ENCODE assay signal across 31 cellular contexts in genomic region chr13:74850893-74851292, GRCh38.
"Had no signal": no experiment of that assay in that cellular context is flagged by ENCODE, and none has a peak within 500 bp of the region (broad histone marks: within the 10 kb centered on the region; RNA-seq: fewer than 3 reads in every experiment).

No MANE protein-coding gene starts in this region.

- H3K4me2 ChIP-seq: PC-9 had no signal

- H3K27me3 ChIP-seq: SJCRH30 had no signal

- H3K4me1 ChIP-seq: SJCRH30 had no signal

- H3K36me3 Mint-ChIP-seq: T-cell had no signal

- H3K27ac Mint-ChIP-seq: T-cell had no signal

- H3K9me3 ChIP-seq: SJCRH30 had no signal

- ATAC-seq: Panc1, Right ventricle myocardium inferior, SK-N-SH treated with all-trans-retinoic acid at 6 μM for 48 hours, T-cell had no signal

- DNase-seq: Karpas-422, MM.1S, MV-4-11, NCI-H1092, NCI-H1105, NCI-H1417 treated with DMSO at 0.1 percent for 48 hours, NCI-H1436 treated with DMSO at 0.1 percent for 48 hours, NCI-H1694 treated with DMSO at 0.1 percent for 48 hours, NCI-H187 treated with DMSO at 0.1 percent for 48 hours, NCI-H2029, NCI-H2081, NCI-H2171 treated with DMSO at 0.1 percent for 48 hours, NCI-H226, NCI-H446 treated with DMSO at 0.1 percent for 48 hours, NCI-H510A, NCI-H524, NCI-H526, NCI-H69, NCI-H748 treated with DMSO at 0.1 percent for 48 hours, NCI-H82, PC-9, SHP77, SIG-M5, SJCRH30, T-cell had no signal

- H3K4me3 ChIP-seq: PC-9, SJCRH30, SK-N-MC had no signal

- H3K4me1 Mint-ChIP-seq: T-cell had no signal

- H3K4me3 Mint-ChIP-seq: T-cell had no signal

- H3K36me3 ChIP-seq: SJCRH30 had no signal

- FAIRE-seq: RCC 7860 had no signal

- H3K27ac ChIP-seq: PC-9, RWPE1, SJCRH30, SK-N-MC had no signal
